Comparison of ENCODE assay signal across 22 cellular contexts in the genomic region with DNA sequence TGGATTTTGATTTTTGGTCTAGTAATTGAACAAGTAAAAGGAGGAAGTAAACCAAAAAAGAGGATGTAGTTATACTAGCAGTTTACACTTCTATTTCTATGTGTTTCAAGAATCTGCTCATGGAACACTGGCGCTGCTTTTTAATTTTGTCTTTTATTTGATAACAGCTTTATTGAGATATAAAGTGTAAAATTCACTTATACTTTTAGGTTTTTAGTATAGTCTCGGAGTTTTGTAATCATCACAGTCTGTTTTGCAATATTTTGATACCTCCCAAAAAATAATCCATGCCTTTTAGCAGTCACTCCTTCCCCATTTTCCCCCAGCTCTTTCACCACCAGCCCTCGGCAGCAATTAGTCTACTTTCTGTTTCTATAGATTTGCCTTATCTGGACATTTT.
DNase-seq lines count a peak whose midpoint lies in the region; ATAC-seq and TF ChIP-seq lines count a peak whose summit lies in the region.
"Had no signal": no experiment of that assay in that cellular context is flagged by ENCODE, and none has a peak within 500 bp of the region (broad histone marks: within the 10 kb centered on the region; RNA-seq: fewer than 3 reads in every experiment).

No MANE protein-coding gene starts in this region.

- H3K4me1 ChIP-seq in neutrophil (ENCODE audit: control insufficient read depth in 1 of 2, insufficient read depth in 1 of 2, low read depth in 1 of 2, low read length in 1 of 2), result peaks cover 5 to 6% of the 10 kb centered on the region in 2 experiments

- H3K4me3 ChIP-seq in GM12865 (ENCODE audit: low read depth, low read length), result peak overlapping the region; percentile 46
- peak overlapping the region; percentile 8 to 50 for H3K4me3 ChIP-seq in neutrophil (ENCODE audit: low read depth in 1 of 2, low read length in 1 of 2)
- H3K4me3 ChIP-seq: MG63, right lobe of liver, SJCRH30 had no signal

- H3K27me3 ChIP-seq in neutrophil, result no peaks in the 10 kb centered on the region
- H3K27me3 ChIP-seq: MG63, right lobe of liver, SJCRH30 had no signal

- H3K27ac ChIP-seq in neutrophil, result peak overlapping the region; percentile 53
- H3K27ac ChIP-seq: right lobe of liver, SJCRH30 had no signal

- no peak for ATAC-seq in GM18511 (IDR thresholded peaks at IDR 0.05; ENCODE audit: unreplicated experiment)
- ATAC-seq: esophagus mucosa; stimulated activated naive CD8-positive, alpha-beta T cell treated with anti-CD3 and anti-CD28 coated beads, Interleukin-15, amount 100 ng/mL, for 72 hours had no signal

- no peaks in the 10 kb centered on the region for H3K9me3 ChIP-seq in neutrophil
- H3K9me3 ChIP-seq: MG63, right lobe of liver, SJCRH30 had no signal

- TF ChIP-seq CTCF in GM12865 (IDR thresholded peaks at IDR 0.05; ENCODE audit: insufficient read depth, low read depth, low read length, missing control alignments) (no peak), neutrophil (IDR thresholded peaks at IDR 0.05) (no peak)

- DNase-seq in GM12865 (ENCODE audit: low read depth) (no peak), Kasumi-1 (lab: John Stamatoyannopoulos, UW) (peak; percentile 61 to 63), SIG-M5 treated with dmso at 0.1 percent for 504 hours (lab: John Stamatoyannopoulos, UW; ENCODE audit: unreplicated experiment) (peak; percentile 86), NCI-H1105 (lab: John Stamatoyannopoulos, UW) (no peak), C1 segment of cervical spinal cord (lab: John Stamatoyannopoulos, UW) (no peak), RPMI8226 (no peak)
- DNase-seq: activated CD4-positive, alpha-beta T cell treated with anti-CD3 and anti-CD28 coated beads, Interleukin-2, amount 10 ng/mL, durations not matched to agents 24 days and 14 days; activated CD8-positive, alpha-beta memory T cell treated with anti-CD3 and anti-CD28 coated beads, Interleukin-2, amount 50 U/mL, for 48 hours; activated effector memory CD4-positive, alpha-beta T cell treated with anti-CD3 and anti-CD28 coated beads, Interleukin-2, amount 50 U/mL, for 16 hours; amniotic stem cell; caudate nucleus; COR-L47; MG63; NCI-H2029 treated with DMSO at 0.1 percent for 48 hours; NCI-H446; occipital lobe; right lobe of liver; SJCRH30; stimulated activated naive CD8-positive, alpha-beta T cell treated with anti-CD3 and anti-CD28 coated beads, Interleukin-15, amount 100 ng/mL, for 72 hours had no signal

- no peaks in the 10 kb centered on the region for H3K36me3 ChIP-seq in neutrophil
- H3K36me3 ChIP-seq: MG63, right lobe of liver, SJCRH30 had no signal

Comparison
In these comparisons a context has a peak if more than half of its experiments do, and no peak if none do; other contexts are left out.
1. DNase-seq: peak in Kasumi-1 (2 of 2) and SIG-M5 treated with dmso at 0.1 percent for 504 hours (single experiment); none in GM12865 (single experiment), NCI-H1105 (single experiment), C1 segment of cervical spinal cord (0 of 14) and RPMI8226 (single experiment).